Comparison of ENCODE assay signal across 18 cellular contexts in genomic region chr4:60656171-60656570, GRCh38.
DNase-seq lines count a peak whose midpoint lies in the region; ATAC-seq, FAIRE-seq and TF ChIP-seq lines count a peak whose summit lies in the region.
"Had no signal": no experiment of that assay in that cellular context is flagged by ENCODE, and none has a peak within 500 bp of the region (broad histone marks: within the 10 kb centered on the region; RNA-seq: fewer than 3 reads in every experiment).

No MANE protein-coding gene starts in this region.

- BruUV-seq in PC-3 (replicated peaks; lab: Mats Ljungman, UMichigan): no TSS peak

- no peaks in the 10 kb centered on the region for H3K27me3 ChIP-seq in PC-3 (ENCODE audit: low read length)
- H3K27me3 ChIP-seq in endodermal cell (ENCODE audit: control insufficient read depth, insufficient read depth, low read length, poor library complexity, severe bottlenecking): no peaks in the 10 kb centered on the region
- H3K27me3 ChIP-seq in dorsolateral prefrontal cortex: no peaks in the 10 kb centered on the region
- H3K27me3 ChIP-seq: ascending aorta had no signal

- TF ChIP-seq POLR2A in GM12892 (IDR thresholded peaks at IDR 0.05; ENCODE audit: low read depth, low read length): no peak

- H3F3A ChIP-seq in PC-3 (ENCODE audit: low read length, unreplicated experiment): no peaks in the 10 kb centered on the region

- H3K27ac Mint-ChIP-seq in endodermal cell (no peak overlapping the region), progenitor cell of endocrine pancreas (no peak overlapping the region)
- H3K27ac Mint-ChIP-seq: IgD-negative memory B cell had no signal

- no peak overlapping the region for H3K4me3 ChIP-seq in PC-3 (ENCODE audit: low read length)
- H3K4me3 ChIP-seq in endodermal cell (ENCODE audit: low read length): no peak overlapping the region
- H3K4me3 ChIP-seq in dorsolateral prefrontal cortex: no peak overlapping the region
- H3K4me3 ChIP-seq: ascending aorta had no signal

- WGBS in endodermal cell (ENCODE audit: insufficient coverage in 1 of 2, insufficient read length in 1 of 2), 2 experiments: 79% methylated on average over 3 of the region's 3 CpGs; no CpG with 5 or more reads in 1 of the 2 experiments

- H3K79me2 ChIP-seq in PC-3 (ENCODE audit: low read length): no peaks in the 10 kb centered on the region

- FAIRE-seq in GM12892 (lab: Jason Lieb, UNC): no peak

- H3K4me3 Mint-ChIP-seq in endodermal cell (no peak overlapping the region), progenitor cell of endocrine pancreas (ENCODE audit: low read depth) (no peak overlapping the region)
- H3K4me3 Mint-ChIP-seq: IgD-negative memory B cell had no signal

- H3K9me3 ChIP-seq in PC-3 (ENCODE audit: low read length) (no peaks in the 10 kb centered on the region), endodermal cell (ENCODE audit: control insufficient read depth, low read length) (no peaks in the 10 kb centered on the region)
- H3K9me3 ChIP-seq: ascending aorta had no signal

- intact Hi-C loops in PC-3 (cut with micrococcal nuclease) (loop anchor here (10.0 kb wide), 1 partner anchor 451 kb away; no protein-coding TSS in a partner anchor), dorsolateral prefrontal cortex (cut with DNase I) (no loop called here)

- H3K4me1 Mint-ChIP-seq in endodermal cell (no peaks in the 10 kb centered on the region), progenitor cell of endocrine pancreas (ENCODE audit: low read depth) (no peaks in the 10 kb centered on the region)

- H3K4me1 ChIP-seq in PC-3 (ENCODE audit: insufficient read depth, low read length): 0 out of 2 replicates have a peak, but pooled peaks cover 4% of the 10 kb centered on the region
- H3K4me1 ChIP-seq in endodermal cell (ENCODE audit: control insufficient read depth, insufficient read depth, low read length): no peaks in the 10 kb centered on the region
- H3K4me1 ChIP-seq: ascending aorta had no signal

- CTCF ChIA-PET in PC-3 (lab: Charles Lee): no interaction called here

- no peak overlapping the region for H3K4me2 ChIP-seq in PC-3 (ENCODE audit: low read length)

- no peaks in the 10 kb centered on the region for H4K20me1 ChIP-seq in PC-3 (ENCODE audit: low read length)

- ATAC-seq in PC-3: no peak; the same call in 1 of the 2 replicates
- ATAC-seq: Panc1 had no signal

- H3K27ac ChIP-seq in PC-3 (ENCODE audit: low read length) (no peak overlapping the region), endodermal cell (ENCODE audit: low read depth, low read length) (no peak overlapping the region), dorsolateral prefrontal cortex (no peak overlapping the region)
- H3K27ac ChIP-seq: ascending aorta, C4-2B had no signal

- peaks cover 1% of the 10 kb centered on the region for H3K9me3 Mint-ChIP-seq in endodermal cell
- H3K9me3 Mint-ChIP-seq in progenitor cell of endocrine pancreas (ENCODE audit: low read depth): peaks cover 3% of the 10 kb centered on the region

- DNase-seq in Kasumi-1 (lab: John Stamatoyannopoulos, UW): peak; percentile 45 to 63
- peak; percentile 44 for DNase-seq in PC-3
- DNase-seq in endodermal cell: no peak
- no peak for DNase-seq in progenitor cell of endocrine pancreas (ENCODE audit: low spot score, unreplicated experiment)
- no peak for DNase-seq in stimulated activated naive CD4-positive, alpha-beta T cell (lab: John Stamatoyannopoulos, UW)
- no peak for DNase-seq in GM12892 (ENCODE audit: insufficient read length)
- no peak for DNase-seq in dorsolateral prefrontal cortex
- DNase-seq in HPDE6-E6E7 (ENCODE audit: extremely low spot score): no peak
- DNase-seq: activated CD4-positive, alpha-beta T cell treated with anti-CD3 and anti-CD28 coated beads, Interleukin-2, amount 50 U/mL, for 1 hour; cortex of kidney; NCI-H1092; NCI-H2107; NCI-H748 treated with DMSO at 0.1 percent for 48 hours; retina had no signal

- POLR2A ChIA-PET in PC-3 (lab: Charles Lee; ENCODE audit: unreplicated experiment): no interaction called here

- no peak overlapping the region for H3K9ac ChIP-seq in PC-3 (ENCODE audit: low read length)
- no peak overlapping the region for H3K9ac ChIP-seq in endodermal cell (ENCODE audit: extremely low read depth, low read length, poor library complexity, severe bottlenecking)

- H3K27me3 Mint-ChIP-seq in endodermal cell (ENCODE audit: insufficient read depth) (no peaks in the 10 kb centered on the region), progenitor cell of endocrine pancreas (peaks cover 53% of the 10 kb centered on the region)
- H3K27me3 Mint-ChIP-seq: IgD-negative memory B cell had no signal

- H3K36me3 Mint-ChIP-seq in endodermal cell (ENCODE audit: low read depth): no peaks in the 10 kb centered on the region
- no peaks in the 10 kb centered on the region for H3K36me3 Mint-ChIP-seq in progenitor cell of endocrine pancreas (ENCODE audit: insufficient read depth)
- H3K36me3 Mint-ChIP-seq: IgD-negative memory B cell had no signal

- H3K9me2 ChIP-seq in PC-3 (replicated peaks; ENCODE audit: low read length): no peaks in the 10 kb centered on the region

- H3K36me3 ChIP-seq in PC-3 (ENCODE audit: low read depth, low read length) (no peaks in the 10 kb centered on the region), endodermal cell (ENCODE audit: control insufficient read depth, insufficient read depth, low read length) (no peaks in the 10 kb centered on the region)
- H3K36me3 ChIP-seq: ascending aorta had no signal

- TF ChIP-seq CTCF in PC-3 (conservative IDR thresholded peaks at IDR 0.05; ENCODE audit: low read depth, low read length) (peak; percentile 84), endodermal cell (conservative IDR thresholded peaks at IDR 0.05) (peak; percentile 66), progenitor cell of endocrine pancreas (IDR thresholded peaks at IDR 0.05; ENCODE audit: unreplicated experiment) (peak; percentile 28), dorsolateral prefrontal cortex (IDR thresholded peaks at IDR 0.05 in 54 of 56, conservative IDR thresholded peaks at IDR 0.05 in 2 of 56; ENCODE audit: low read depth in 1 of 56, partially characterized antibody in 56 of 56) (no peak)

- no peak overlapping the region for H2AFZ ChIP-seq in PC-3 (ENCODE audit: low read length)

Comparison
In these comparisons a context has a peak if more than half of its experiments do, and no peak if none do; other contexts are left out.
1. DNase-seq: peak in Kasumi-1 (2 of 2) and PC-3 (single experiment); none in endodermal cell (single experiment), progenitor cell of endocrine pancreas (single experiment), stimulated activated naive CD4-positive, alpha-beta T cell (0 of 6), GM12892 (single experiment), dorsolateral prefrontal cortex (0 of 10) and HPDE6-E6E7 (single experiment).
2. CTCF ChIP-seq: peak in PC-3 (single experiment), endodermal cell (single experiment) and progenitor cell of endocrine pancreas (single experiment); none in dorsolateral prefrontal cortex (0 of 56).